In the genomic region with DNA sequence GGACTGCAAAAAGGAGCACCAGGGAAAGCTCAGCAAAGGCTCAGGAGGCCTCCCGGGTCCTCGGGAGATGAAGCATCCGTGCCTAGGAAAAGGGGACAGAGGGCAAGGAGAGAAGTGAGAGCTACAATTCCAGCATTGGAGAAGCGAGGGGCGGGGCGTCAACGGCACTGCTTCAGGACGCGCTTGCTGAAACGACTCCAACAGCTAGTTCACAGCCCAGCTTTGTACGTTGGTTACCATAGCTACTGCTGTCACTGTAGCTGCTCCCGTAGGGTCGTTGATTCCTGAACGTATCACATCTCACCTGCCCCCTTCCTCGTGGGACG, we compare ENCODE assay signal across 1 cellular context.
TF ChIP-seq lines count a peak whose summit lies in the region.

No MANE protein-coding gene starts in this region.

TF ChIP-seq in K562, 482 proteins besides CTCF, POLR2A, EP300 and RAD21 (continued from another document):
- TF ChIP-seq, protein P1, sequence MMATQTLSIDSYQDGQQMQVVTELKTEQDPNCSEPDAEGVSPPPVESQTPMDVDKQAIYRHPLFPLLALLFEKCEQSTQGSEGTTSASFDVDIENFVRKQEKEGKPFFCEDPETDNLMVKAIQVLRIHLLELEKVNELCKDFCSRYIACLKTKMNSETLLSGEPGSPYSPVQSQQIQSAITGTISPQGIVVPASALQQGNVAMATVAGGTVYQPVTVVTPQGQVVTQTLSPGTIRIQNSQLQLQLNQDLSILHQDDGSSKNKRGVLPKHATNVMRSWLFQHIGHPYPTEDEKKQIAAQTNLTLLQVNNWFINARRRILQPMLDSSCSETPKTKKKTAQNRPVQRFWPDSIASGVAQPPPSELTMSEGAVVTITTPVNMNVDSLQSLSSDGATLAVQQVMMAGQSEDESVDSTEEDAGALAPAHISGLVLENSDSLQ (IDR thresholded peaks at IDR 0.05): 0 out of 2 replicates have a peak, but pooled peaks have one; percentile 9
